In the genomic region with DNA sequence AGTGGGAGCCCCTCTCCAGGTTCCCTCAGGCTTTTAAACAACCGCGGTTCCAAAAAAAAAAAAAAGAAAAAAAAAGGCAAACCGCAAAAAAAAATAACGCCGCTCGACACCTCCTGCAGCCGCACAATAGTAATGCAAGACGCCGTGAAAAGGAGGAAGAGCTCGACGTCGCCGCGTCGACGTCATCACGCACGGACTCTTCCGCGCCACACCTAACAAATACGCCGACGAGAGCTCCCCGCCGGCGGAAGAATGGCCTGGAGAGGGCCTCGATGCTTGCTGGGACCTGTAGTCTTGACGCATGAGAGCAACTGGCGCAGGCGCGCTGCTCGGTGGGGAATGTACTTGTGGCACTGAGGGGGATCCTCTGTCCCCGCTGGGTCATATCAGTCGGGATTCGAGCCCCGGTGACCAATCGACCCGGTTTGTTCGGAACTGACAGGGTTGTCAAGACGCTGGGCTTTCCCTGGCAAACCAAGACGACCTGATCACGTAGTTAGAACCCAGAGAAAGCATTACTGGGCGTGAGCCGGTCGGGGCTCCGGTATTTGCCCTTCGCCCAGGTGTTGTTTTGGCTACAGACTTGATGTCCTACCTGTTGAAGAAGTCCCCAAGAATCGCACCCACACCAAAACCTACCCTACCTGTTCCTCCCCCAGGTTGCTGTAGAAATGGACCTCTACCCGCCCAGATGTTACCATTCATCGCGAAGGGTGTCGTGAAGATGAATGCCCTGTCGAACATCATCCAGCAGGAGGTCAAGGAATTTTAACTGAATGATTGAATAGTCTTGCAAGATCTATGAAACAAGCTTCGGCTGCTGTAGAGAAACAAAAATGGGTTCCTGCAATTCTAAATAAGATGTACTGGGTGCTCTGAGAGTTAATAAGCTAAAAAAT, we compare ENCODE assay signal across 8 cellular contexts. TPM values are rescaled to one million over a fixed set of nuclear protein-coding genes. Genes with fewer than 3 reads are reported as not detected.
DNase-seq lines count a peak whose midpoint lies in the region; FAIRE-seq and TF ChIP-seq lines count a peak whose summit lies in the region.

A gene (minus strand): TSS at position 131 of the 899 bp plus-strand sequence. CDS start 166 bp downstream, outside the sequence.

- peak within 1 kb of the TSS; percentile 95 for H3K9ac ChIP-seq in Loucy (ENCODE audit: low read depth, low read length, poor library complexity, severe bottlenecking)

- H3K9me3 Mint-ChIP-seq in nephron progenitor cell, result no peaks in the 10 kb centered on the region

- H3F3A ChIP-seq in Loucy (ENCODE audit: low read depth), result no peaks in the 10 kb centered on the region

- H3K4me1 Mint-ChIP-seq in nephron progenitor cell, result peaks cover 41% of the 10 kb centered on the region

- H3K27ac Mint-ChIP-seq in nephron progenitor cell, result peak within 1 kb of the TSS; percentile 99

- peak within 1 kb of the TSS; percentile 90 for H3K4me2 ChIP-seq in Loucy (ENCODE audit: low read depth, low read length, poor library complexity, severe bottlenecking)

- 0 to 3% (median 1%) methylated on average over 45 to 54 of the region's 54 CpGs for WGBS in stomach, 5 donors

- H3K27me3 ChIP-seq in Loucy (ENCODE audit: insufficient read depth, low read length, poor library complexity, severe bottlenecking), result no peaks in the 10 kb centered on the region
- no peaks in the 10 kb centered on the region for H3K27me3 ChIP-seq in stomach

- no peaks in the 10 kb centered on the region for H3K9me2 ChIP-seq in Loucy (replicated peaks; ENCODE audit: low read depth, low read length)

- TF ChIP-seq CTCF in Loucy (conservative IDR thresholded peaks at IDR 0.05; ENCODE audit: low read length), result no peak
- TF ChIP-seq CTCF in fibroblast of the aortic adventitia (IDR thresholded peaks at IDR 0.05; ENCODE audit: insufficient read depth, low read length), result peak; percentile 39
- peak; percentile 47 for TF ChIP-seq CTCF in nephron progenitor cell (IDR thresholded peaks at IDR 0.05)
- peak in 5 of 7 experiments; percentile 23 to 65 (median 42) for TF ChIP-seq CTCF in stomach (IDR thresholded peaks at IDR 0.05)

- H3K4me1 ChIP-seq in Loucy (ENCODE audit: insufficient read depth, low read length, poor library complexity, severe bottlenecking) (peaks cover 40% of the 10 kb centered on the region), stomach (peaks cover 23 to 55% (median 37%) of the 10 kb centered on the region in 4 donors)

- H3K36me3 Mint-ChIP-seq in nephron progenitor cell (ENCODE audit: low read depth), result peaks cover 8% of the 10 kb centered on the region

- H3K9me3 ChIP-seq in Loucy (ENCODE audit: insufficient read depth, low read depth, low read length), result no peaks in the 10 kb centered on the region
- H3K9me3 ChIP-seq in stomach, result no peaks in the 10 kb centered on the region

- FAIRE-seq in H54 (lab: Jason Lieb, UNC), result peak; percentile 90

- DNase-seq in ELR (ENCODE audit: low read depth) (peak; percentile 97), H54 (ENCODE audit: insufficient read length, low spot score) (peak; percentile 63), SHP77 (lab: John Stamatoyannopoulos, UW) (peak; percentile 91 to 92), fibroblast of the aortic adventitia (ENCODE audit: low read depth) (peak; percentile 98), nephron progenitor cell (peak; percentile 93), stomach (peak; percentile 98)
- DNase-seq in activated effector memory CD4-positive, alpha-beta T cell treated with anti-CD3 and anti-CD28 coated beads, Interleukin-2, amount 50 U/mL, for 16 hours, result peak; percentile 99

- H3K4me3 Mint-ChIP-seq in nephron progenitor cell, result peak within 1 kb of the TSS; percentile 95

- no peaks in the 10 kb centered on the region for H3K36me3 ChIP-seq in Loucy (ENCODE audit: insufficient read depth, low read length)
- H3K36me3 ChIP-seq in stomach, result peaks cover 0 to 8% (median 3%) of the 10 kb centered on the region in 4 donors

- H3K4me3 ChIP-seq in Loucy (ENCODE audit: low read length, poor library complexity, severe bottlenecking) (peak within 1 kb of the TSS; percentile 91), fibroblast of the aortic adventitia (ENCODE audit: low read depth, low read length) (peak within 1 kb of the TSS; percentile 84), stomach (peak within 1 kb of the TSS; percentile 57 to 70 (median 63))

- H2AFZ ChIP-seq in Loucy (ENCODE audit: low read length), result peak within 1 kb of the TSS; percentile 100

- H4K20me1 ChIP-seq in Loucy (ENCODE audit: insufficient read depth, low read length, poor library complexity, severe bottlenecking), result peaks cover 21% of the 10 kb centered on the region

- H3K27ac ChIP-seq in stomach, result peak within 1 kb of the TSS; percentile 91 to 96 (median 93)

- H3K27me3 Mint-ChIP-seq in nephron progenitor cell (ENCODE audit: low read depth, poor library complexity), result peaks cover 8% of the 10 kb centered on the region

- peaks cover 44% of the 10 kb centered on the region for H3K79me2 ChIP-seq in Loucy (ENCODE audit: insufficient read depth, low read length)

- intact Hi-C loops in stomach (cut with DNase I; ENCODE audit: low total_unique reads), result loop anchor here (10.0 kb wide), 1 partner anchor 474 kb away; no protein-coding TSS in a partner anchor

- no peak for TF ChIP-seq EP300 in stomach (IDR thresholded peaks at IDR 0.05)

- TF ChIP-seq POLR2A in H54 (IDR thresholded peaks at IDR 0.05; ENCODE audit: low read depth, low read length) (peak; percentile 78), stomach (IDR thresholded peaks at IDR 0.05) (peak in 2 of 4 donors; percentile 89 to 92)

RNA-seq across cellular contexts. Expression of the gene that starts here (rescaled TPM):
- total RNA-seq in fibroblast of the aortic adventitia (ENCODE audit: low replicate concordance) (23.4 and 34.6 TPM in 2 replicates), stomach (10 to 100 TPM in 4 of 5 donors, not detected in 1; 13.4 to 48.7 (median 16.4) TPM)
- 1 to 10 TPM; 4.1 to 6.8 (median 6.7) TPM for polyA plus RNA-seq in stomach

Comparison
In these comparisons a context has a peak if more than half of its experiments do, and no peak if none do; other contexts are left out.
1. Peak in every context shown above with its lines: DNase-seq, H3K4me3 ChIP-seq and H3K27ac ChIP-seq.